18 cellular contexts compared by ENCODE assay signal in genomic region chr7:2218444-2218785, GRCh38. TPM values are rescaled to one million over a fixed set of nuclear protein-coding genes. Genes with fewer than 3 reads are reported as not detected.
DNase-seq lines count a peak whose midpoint lies in the region; ATAC-seq and TF ChIP-seq lines count a peak whose summit lies in the region.
"Had no signal": no experiment of that assay in that cellular context is flagged by ENCODE, and none has a peak within 500 bp of the region (broad histone marks: within the 10 kb centered on the region; RNA-seq: fewer than 3 reads in every experiment).

No MANE protein-coding gene starts in this region.

- peaks cover 35% of the 10 kb centered on the region for H3K36me3 ChIP-seq in H7 (replicated peaks; ENCODE audit: control insufficient read depth, insufficient read depth, low read length)
- H3K36me3 ChIP-seq in RWPE2 (ENCODE audit: low read depth), result peaks cover 57% of the 10 kb centered on the region

- DNase-seq in Right ventricle myocardium inferior (ENCODE audit: missing footprints) (peak; percentile 48), Right ventricle myocardium superior (no peak), H7 (peak; percentile 50), RWPE2 (ENCODE audit: low spot score) (peak; percentile 58), NCI-H774 (lab: John Stamatoyannopoulos, UW) (no peak)
- no peak for DNase-seq in activated CD4-positive, alpha-beta T cell treated with anti-CD3 and anti-CD28 coated beads, Interleukin-2, amount 10 ng/mL, durations not matched to agents 7 days and 5 days
- DNase-seq: AML-193; Caco-2; Calu3; CD4-positive, alpha-beta T cell; CD8-positive, alpha-beta T cell; DMS79 treated with DMSO at 0.1 percent for 48 hours; GF-D8 had no signal

- H3K27me3 Mint-ChIP-seq in activated CD4-positive, alpha-beta T cell treated with anti-CD3 and anti-CD28 coated beads, Interleukin-2, amount 10 ng/mL, durations not matched to agents 7 days and 5 days, result no peaks in the 10 kb centered on the region
- H3K27me3 Mint-ChIP-seq: B cell; CD4-positive, alpha-beta T cell had no signal

- H3K4me3 ChIP-seq in H7 (ENCODE audit: insufficient read depth, low read depth, low read length) (no peak overlapping the region), RWPE2 (ENCODE audit: severe bottlenecking) (no peak overlapping the region)
- H3K4me3 ChIP-seq: A549; BLaER1 treated with 17β-estradiol and CSF1 and Interleukin-3, amounts not matched to agents 10 nM and 100 nM had no signal

- H3K9me3 ChIP-seq in RWPE2 (ENCODE audit: severe bottlenecking), result no peaks in the 10 kb centered on the region
- H3K9me3 ChIP-seq: A549; BLaER1 treated with 17β-estradiol and CSF1 and Interleukin-3, amounts not matched to agents 10 nM and 100 nM; Caco-2 had no signal

- H3K4me1 ChIP-seq in RWPE2 (ENCODE audit: insufficient read depth, poor library complexity, severe bottlenecking), result no peaks in the 10 kb centered on the region
- H3K4me1 ChIP-seq: A549, Caco-2 had no signal

- no peak overlapping the region for H3K27ac ChIP-seq in RWPE2 (ENCODE audit: poor library complexity, severe bottlenecking)
- H3K27ac ChIP-seq: 22Rv1; A549; BLaER1 treated with 17β-estradiol and CSF1 and Interleukin-3, amounts not matched to agents 10 nM and 100 nM; C4-2B had no signal

- intact Hi-C loops in Right ventricle myocardium inferior (cut with DNase I), result loop anchor here (10.0 kb wide), 1 partner anchor 324 kb away; no protein-coding TSS in a partner anchor
- intact Hi-C loops in Right ventricle myocardium superior (cut with DNase I), result no loop called here

- ATAC-seq in Right ventricle myocardium inferior (no peak), Right ventricle myocardium superior (ENCODE audit: poor library complexity) (no peak), RWPE2 (ENCODE audit: low read depth) (no peak)
- ATAC-seq: A549; CD8-positive, alpha-beta T cell had no signal

- TF ChIP-seq CTCF in RWPE2 (IDR thresholded peaks at IDR 0.05; ENCODE audit: poor library complexity, severe bottlenecking), result no peak

- POLR2A ChIA-PET in activated CD4-positive, alpha-beta T cell treated with anti-CD3 and anti-CD28 coated beads, Interleukin-2, amount 10 ng/mL, durations not matched to agents 7 days and 5 days (lab: Charles Lee), result no interaction called here

- no peak overlapping the region for H3K4me3 Mint-ChIP-seq in activated CD4-positive, alpha-beta T cell treated with anti-CD3 and anti-CD28 coated beads, Interleukin-2, amount 10 ng/mL, durations not matched to agents 7 days and 5 days
- H3K4me3 Mint-ChIP-seq: B cell; CD4-positive, alpha-beta T cell; CD8-positive, alpha-beta T cell had no signal

- H3K27me3 ChIP-seq in H7 (ENCODE audit: control insufficient read depth, insufficient read depth, low read length) (no peaks in the 10 kb centered on the region), RWPE2 (ENCODE audit: insufficient read depth, poor library complexity, severe bottlenecking) (no peaks in the 10 kb centered on the region)
- H3K27me3 ChIP-seq: BLaER1 treated with 17β-estradiol and CSF1 and Interleukin-3, amounts not matched to agents 10 nM and 100 nM had no signal

- no peaks in the 10 kb centered on the region for H3K9me3 Mint-ChIP-seq in activated CD4-positive, alpha-beta T cell treated with anti-CD3 and anti-CD28 coated beads, Interleukin-2, amount 10 ng/mL, durations not matched to agents 7 days and 5 days
- H3K9me3 Mint-ChIP-seq: CD4-positive, alpha-beta T cell; CD8-positive, alpha-beta T cell had no signal

- peaks cover 14% of the 10 kb centered on the region for H3K36me3 Mint-ChIP-seq in activated CD4-positive, alpha-beta T cell treated with anti-CD3 and anti-CD28 coated beads, Interleukin-2, amount 10 ng/mL, durations not matched to agents 7 days and 5 days (ENCODE audit: low read depth)

- CTCF ChIA-PET in activated CD4-positive, alpha-beta T cell treated with anti-CD3 and anti-CD28 coated beads, Interleukin-2, amount 10 ng/mL, durations not matched to agents 7 days and 5 days (lab: Charles Lee), result no interaction called here

- H3K4me1 Mint-ChIP-seq in activated CD4-positive, alpha-beta T cell treated with anti-CD3 and anti-CD28 coated beads, Interleukin-2, amount 10 ng/mL, durations not matched to agents 7 days and 5 days, result peaks cover 16% of the 10 kb centered on the region
- H3K4me1 Mint-ChIP-seq: B cell had no signal

- no peak overlapping the region for H3K27ac Mint-ChIP-seq in activated CD4-positive, alpha-beta T cell treated with anti-CD3 and anti-CD28 coated beads, Interleukin-2, amount 10 ng/mL, durations not matched to agents 7 days and 5 days
- H3K27ac Mint-ChIP-seq: B cell; CD4-positive, alpha-beta T cell; CD8-positive, alpha-beta T cell had no signal

RNA-seq across cellular contexts. Expression of gene MAD1L1, which starts 14.3 kb away (rescaled TPM):
- total RNA-seq in Right ventricle myocardium inferior, result 19.1 TPM
- 17.9 TPM for total RNA-seq in Right ventricle myocardium superior
- total RNA-seq in H7 (2014; rRNA removed; shearing (Covaris generic)), result 44.7 and 63.0 TPM in 2 replicates
- 100 to 1,000 TPM; 125 to 127 TPM for total RNA-seq in activated CD4-positive, alpha-beta T cell treated with anti-CD3 and anti-CD28 coated beads, Interleukin-2, amount 10 ng/mL, durations not matched to agents 7 days and 5 days

RNA-seq across cellular contexts. Expression of gene MRM2, which starts 23.6 kb away (rescaled TPM):
- total RNA-seq in Right ventricle myocardium inferior, result 20.7 TPM
- 20.0 TPM for total RNA-seq in Right ventricle myocardium superior
- 25.8 and 32.6 TPM in 2 replicates for total RNA-seq in H7 (2014; rRNA removed; shearing (Covaris generic))
- total RNA-seq in activated CD4-positive, alpha-beta T cell treated with anti-CD3 and anti-CD28 coated beads, Interleukin-2, amount 10 ng/mL, durations not matched to agents 7 days and 5 days, result 10 to 100 TPM; 28.6 to 28.8 TPM

RNA-seq across cellular contexts. Expression of gene NUDT1, which starts 23.6 kb away (rescaled TPM):
- total RNA-seq in Right ventricle myocardium inferior (13.6 TPM), Right ventricle myocardium superior (10.6 TPM)
- total RNA-seq in H7 (2014; rRNA removed; shearing (Covaris generic)), result 101 and 117 TPM in 2 replicates
- 100 to 1,000 TPM in 1 of 2 experiments, 10 to 100 TPM in 1; 77.4 to 104 TPM for total RNA-seq in activated CD4-positive, alpha-beta T cell treated with anti-CD3 and anti-CD28 coated beads, Interleukin-2, amount 10 ng/mL, durations not matched to agents 7 days and 5 days

Comparison
In these comparisons a context has a peak if more than half of its experiments do, and no peak if none do; other contexts are left out.
1. DNase-seq: peak in Right ventricle myocardium inferior (single experiment), H7 (single experiment) and RWPE2 (single experiment); none in Right ventricle myocardium superior (single experiment), activated CD4-positive, alpha-beta T cell treated with anti-CD3 and anti-CD28 coated beads, Interleukin-2, amount 10 ng/mL, durations not matched to agents 7 days and 5 days (single experiment) and NCI-H774 (single experiment).